Comparison of ENCODE assay signal across 3 cellular contexts in genomic region chr6:45081634-45082033, GRCh38.
TF ChIP-seq lines count a peak whose summit lies in the region.

No MANE protein-coding gene starts in this region.

TF ChIP-seq in A549, 52 proteins besides CTCF, POLR2A, EP300 and RAD21:
- TF ChIP-seq MAFK (IDR thresholded peaks at IDR 0.05; ENCODE audit: partially characterized antibody) (peak; percentile 79), SREBF2 (IDR thresholded peaks at IDR 0.05) (no peak)

TF ChIP-seq in IMR-90, 13 proteins besides CTCF, POLR2A, EP300 and RAD21:
- TF ChIP-seq SMC3 (IDR thresholded peaks at IDR 0.05; ENCODE audit: low read depth, low read length) (no peak), MAFK (IDR thresholded peaks at IDR 0.05; ENCODE audit: low read depth, low read length) (peak; percentile 94)
TF ChIP-seq in IMR-90: peak in this region for 1.

TF ChIP-seq in H1, 55 proteins besides CTCF, POLR2A, EP300 and RAD21:
- TF ChIP-seq HDAC6 (IDR thresholded peaks at IDR 0.05; ENCODE audit: low read depth, low read length) (no peak), TEAD4 (IDR thresholded peaks at IDR 0.05; ENCODE audit: low read depth, low read length) (no peak), SP4 (IDR thresholded peaks at IDR 0.05; ENCODE audit: low read length) (no peak), YY1 (IDR thresholded peaks at IDR 0.05; ENCODE audit: low read depth, low read length) (no peak), SRF (IDR thresholded peaks at IDR 0.05; ENCODE audit: low read depth, low read length) (no peak), MAFK (IDR thresholded peaks at IDR 0.05; ENCODE audit: low read depth, low read length) (peak; percentile 69), BRCA1 (IDR thresholded peaks at IDR 0.05; ENCODE audit: low read depth, low read length) (no peak), RXRA (IDR thresholded peaks at IDR 0.05; ENCODE audit: insufficient read depth, low read depth, low read length) (no peak)
